In the genomic region with DNA sequence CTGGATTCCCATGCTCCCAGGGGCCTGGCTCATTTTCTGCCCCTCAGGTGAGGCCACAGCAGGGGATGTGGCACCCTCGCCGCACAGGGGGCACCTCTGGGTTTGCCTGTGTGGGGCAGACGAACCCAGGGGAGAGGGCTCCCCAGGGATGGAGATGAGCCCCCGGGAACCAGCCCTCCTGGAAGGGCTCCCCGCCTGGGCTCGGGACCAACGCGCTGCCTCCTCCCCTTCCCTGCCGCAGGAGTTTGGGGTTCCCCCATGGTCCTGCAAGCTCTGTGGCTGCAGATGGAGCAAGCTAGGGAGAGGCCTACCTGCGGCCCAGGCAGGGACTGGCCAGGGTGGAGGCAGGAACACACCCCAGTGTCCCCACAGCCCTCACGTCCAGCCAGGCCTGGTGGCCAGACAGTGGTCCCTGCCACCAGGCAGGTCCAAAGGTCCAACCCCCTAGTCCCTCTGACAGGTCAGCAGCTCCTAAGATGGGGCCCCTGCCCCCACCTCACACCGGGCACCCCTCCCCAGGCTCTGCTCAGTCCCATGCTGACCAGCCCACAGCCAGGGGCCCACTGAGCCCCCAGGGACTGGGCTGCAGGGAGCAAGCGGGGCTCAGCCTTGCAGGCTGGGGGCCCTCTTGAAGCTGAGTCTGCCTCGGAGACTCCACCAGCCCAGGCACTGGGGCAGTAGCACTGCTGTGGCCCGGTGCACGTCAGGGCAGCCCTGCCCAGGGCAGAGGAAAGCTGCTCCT, we compare ENCODE assay signal across 14 cellular contexts. TPM values are rescaled to one million over a fixed set of nuclear protein-coding genes. Genes with fewer than 3 reads are reported as not detected.
A peak's percentile ranks its signal among the peaks of the same experiment; 100 is the strongest.
DNase-seq lines count a peak whose midpoint lies in the region; ATAC-seq and TF ChIP-seq lines count a peak whose summit lies in the region.
"Had no signal": no experiment of that assay in that cellular context is flagged by ENCODE, and none has a peak within 500 bp of the region (broad histone marks: within the 10 kb centered on the region; RNA-seq: fewer than 3 reads in every experiment).

No MANE protein-coding gene starts in this region.

- no peak for TF ChIP-seq EP300 in upper lobe of left lung (IDR thresholded peaks at IDR 0.05)

- no peak overlapping the region; the same call in 1 of the 2 replicates for H3K4me2 ChIP-seq in PC-9
- H3K4me2 ChIP-seq: GM23338 had no signal

- DNase-seq in PC-9 (no peak), lung (ENCODE audit: low spot score) (no peak), upper lobe of left lung (peak in 1 of 2 donors; percentile 76), GM19240 (ENCODE audit: insufficient read length, low spot score) (no peak), hippocampal formation (lab: John Stamatoyannopoulos, UW) (no peak), pons (ENCODE audit: low spot score) (no peak)
- DNase-seq: activated CD4-positive, alpha-beta T cell treated with anti-CD3 and anti-CD28 coated beads, Interleukin-2, amount 50 U/mL, for 48 hours; naive thymus-derived CD8-positive, alpha-beta T cell; stimulated activated CD8-positive, alpha-beta memory T cell treated with anti-CD3 and anti-CD28 coated beads, Interleukin-4, amount 100 ng/mL, for 48 hours; T1000 had no signal

- H3K79me2 ChIP-seq in PC-9 (ENCODE audit: low read depth): peaks cover 87% of the 10 kb centered on the region

- POLR2A ChIA-PET in PC-9 (lab: Charles Lee; ENCODE audit: unreplicated experiment): interaction anchor here (0.5 to 1.1 kb wide), 4 partner anchors 12 to 29 kb away, joined by 3 to 8 read pairs (median 5); no protein-coding TSS in a partner anchor

- H4K20me1 ChIP-seq in PC-9 (ENCODE audit: insufficient read depth): peaks cover 25% of the 10 kb centered on the region; the same call in 1 of the 2 replicates

- CTCF ChIA-PET in PC-9 (lab: Charles Lee): interaction anchor here (0.6 to 1.3 kb wide), 2 partner anchors 12 to 29 kb away, joined by 3 to 6 read pairs; no protein-coding TSS in a partner anchor

- H3K36me3 ChIP-seq in PC-9 (ENCODE audit: low read depth) (peaks cover 8% of the 10 kb centered on the region), esophagus (ENCODE audit: control insufficient read depth in 2 of 2, insufficient read depth in 2 of 2, low read length in 1 of 2) (peaks cover 2 to 15% of the 10 kb centered on the region in 2 donors), lung (ENCODE audit: control insufficient read depth in 2 of 2, insufficient read depth in 2 of 2, low read length in 2 of 2) (peaks cover 5 to 41% of the 10 kb centered on the region in 2 donors), upper lobe of left lung (peaks cover 4 to 56% (median 25%) of the 10 kb centered on the region in 4 donors)
- H3K36me3 ChIP-seq: SJSA1 had no signal

- H3K4me3 ChIP-seq in PC-9 (no peak overlapping the region), esophagus (ENCODE audit: low read depth in 1 of 2, low read length in 2 of 2) (no peak overlapping the region), lung (no peak overlapping the region), upper lobe of left lung (no peak overlapping the region)
- H3K4me3 ChIP-seq: GM23338, SJSA1 had no signal

- no peaks in the 10 kb centered on the region for H3K9me2 ChIP-seq in PC-9 (ENCODE audit: insufficient read depth)

- intact Hi-C loops in PC-9 (cut with micrococcal nuclease; ENCODE audit: unreplicated experiment): no loop called here

- H2AFZ ChIP-seq in PC-9: no peak overlapping the region
- H2AFZ ChIP-seq: GM23338 had no signal

- H3K9me3 ChIP-seq in PC-9 (ENCODE audit: insufficient read depth, low read depth): no peaks in the 10 kb centered on the region
- peaks cover 0 to 2% of the 10 kb centered on the region in 2 donors for H3K9me3 ChIP-seq in esophagus (ENCODE audit: control insufficient read depth in 2 of 2, insufficient read depth in 1 of 2, low read depth in 1 of 2, low read length in 1 of 2)
- no peaks in the 10 kb centered on the region for H3K9me3 ChIP-seq in lung (ENCODE audit: control insufficient read depth in 2 of 2, insufficient read depth in 1 of 2, low read length in 1 of 2)
- H3K9me3 ChIP-seq in upper lobe of left lung: no peaks in the 10 kb centered on the region

- WGBS in esophagus, 2 donors: 60 to 66% methylated on average over 15 to 16 of the region's 16 CpGs
- 86 to 93% methylated on average over 15 to 16 of the region's 16 CpGs for WGBS in lung, 2 donors
- 80 to 86% methylated on average over 4 to 9 of the region's 16 CpGs for WGBS in upper lobe of left lung, 2 donors

- TF ChIP-seq CTCF in PC-9 (conservative IDR thresholded peaks at IDR 0.05) (no peak), lung (IDR thresholded peaks at IDR 0.05; ENCODE audit: control extremely low read depth, extremely low read depth) (no peak), upper lobe of left lung (IDR thresholded peaks at IDR 0.05) (no peak)

- peak overlapping the region; percentile 87 for H3K27ac ChIP-seq in PC-9
- peak overlapping the region; percentile 68 to 72 for H3K27ac ChIP-seq in esophagus (ENCODE audit: low read depth in 2 of 2, low read length in 1 of 2)
- H3K27ac ChIP-seq in lung (ENCODE audit: low read depth in 1 of 2, low read length in 1 of 2): peak overlapping the region; percentile 56 to 93
- H3K27ac ChIP-seq in upper lobe of left lung: peak overlapping the region; percentile 62 to 98 (median 94)
- H3K27ac ChIP-seq: SJSA1 had no signal

- no TSS peak for BruUV-seq in PC-9 (replicated peaks; lab: Mats Ljungman, UMichigan)

- TF ChIP-seq POLR2A in upper lobe of left lung (IDR thresholded peaks at IDR 0.05): no peak

- H3K4me1 ChIP-seq in PC-9 (replicated peaks; ENCODE audit: insufficient read depth) (peaks cover 88% of the 10 kb centered on the region), esophagus (ENCODE audit: control insufficient read depth in 2 of 2, insufficient read depth in 2 of 2, low read length in 1 of 2) (peaks cover 27 to 69% of the 10 kb centered on the region in 2 donors), lung (ENCODE audit: control insufficient read depth in 2 of 2, insufficient read depth in 2 of 2, low read length in 2 of 2) (peaks cover 20 to 33% of the 10 kb centered on the region in 2 donors), upper lobe of left lung (peaks cover 43 to 67% (median 60%) of the 10 kb centered on the region in 4 donors)

- ATAC-seq in lung (ENCODE audit: insufficient read depth, low FRiP score) (no peak), upper lobe of left lung (ENCODE audit: low FRiP score in 2 of 2) (no peak), GM21737 (IDR thresholded peaks at IDR 0.05; ENCODE audit: unreplicated experiment) (no peak)
- ATAC-seq: naive thymus-derived CD8-positive, alpha-beta T cell had no signal

- peaks cover 78% of the 10 kb centered on the region for H3F3A ChIP-seq in PC-9 (ENCODE audit: insufficient read depth, low read depth)

- H3K27me3 ChIP-seq in PC-9 (ENCODE audit: insufficient read depth, low read depth): no peaks in the 10 kb centered on the region
- H3K27me3 ChIP-seq in esophagus (ENCODE audit: control insufficient read depth in 1 of 2, insufficient read depth in 2 of 2, low read length in 2 of 2): no peaks in the 10 kb centered on the region
- H3K27me3 ChIP-seq in lung (ENCODE audit: control insufficient read depth, insufficient read depth): no peaks in the 10 kb centered on the region
- no peaks in the 10 kb centered on the region for H3K27me3 ChIP-seq in upper lobe of left lung
- H3K27me3 ChIP-seq: SJSA1 had no signal

RNA-seq across cellular contexts. Expression of gene LAMA5, which starts 13.7 kb away (rescaled TPM):
- 700 and 744 TPM in 2 replicates for total RNA-seq in PC-9 (2021)
- 100 to 1,000 TPM in 1 of 2 donors, 10 to 100 TPM in 1; 79.9 to 329 TPM for polyA plus RNA-seq in esophagus
- 100 to 1,000 TPM; 209 to 315 TPM for total RNA-seq in lung
- polyA plus RNA-seq in lung: 100 to 1,000 TPM; 116 to 279 TPM
- total RNA-seq in upper lobe of left lung: 1,000 to 10,000 TPM in 1 of 6 donors, 100 to 1,000 TPM in 5; 176 to 1,019 (median 307) TPM

RNA-seq across cellular contexts. Expression of gene RPS21, which starts 33.4 kb away (rescaled TPM):
- total RNA-seq in PC-9 (2021) (2,188 and 2,275 TPM in 2 replicates), lung (1,000 to 10,000 TPM in 1 of 2 donors, 100 to 1,000 TPM in 1; 222 to 1,251 TPM), upper lobe of left lung (1,000 to 10,000 TPM in 3 of 6 donors, 100 to 1,000 TPM in 2, 10 to 100 TPM in 1; 94.6 to 1,381 (median 998) TPM)
- polyA plus RNA-seq in esophagus (1,000 to 10,000 TPM; 4,370 to 5,155 TPM), lung (1,000 to 10,000 TPM; 4,051 to 4,827 TPM)

RNA-seq across cellular contexts. Expression of gene ADRM1, which starts 50.7 kb away (rescaled TPM):
- total RNA-seq in PC-9 (2021) (172 and 173 TPM in 2 replicates), lung (100 to 1,000 TPM in 1 of 2 donors, 10 to 100 TPM in 1; 43.1 to 104 TPM), upper lobe of left lung (100 to 1,000 TPM in 2 of 6 donors, 10 to 100 TPM in 4; 57.6 to 158 (median 91.6) TPM)
- polyA plus RNA-seq in esophagus (100 to 1,000 TPM in 1 of 2 donors, 10 to 100 TPM in 1; 84.9 to 117 TPM), lung (100 to 1,000 TPM; 108 to 140 TPM)

RNA-seq across cellular contexts. Expression of gene CABLES2, which starts 53.6 kb away (rescaled TPM):
- total RNA-seq in PC-9 (2021) (11.2 and 14.1 TPM in 2 replicates), lung (1 to 10 TPM; 3.5 to 4.4 TPM), upper lobe of left lung (1 to 10 TPM; 2.2 to 5.2 (median 4.0) TPM)
- polyA plus RNA-seq in esophagus (1 to 10 TPM; 1.6 to 2.4 TPM), lung (1 to 10 TPM; 1.9 to 3.7 TPM)
